Comparison of ENCODE assay signal across 10 cellular contexts in the genomic region with DNA sequence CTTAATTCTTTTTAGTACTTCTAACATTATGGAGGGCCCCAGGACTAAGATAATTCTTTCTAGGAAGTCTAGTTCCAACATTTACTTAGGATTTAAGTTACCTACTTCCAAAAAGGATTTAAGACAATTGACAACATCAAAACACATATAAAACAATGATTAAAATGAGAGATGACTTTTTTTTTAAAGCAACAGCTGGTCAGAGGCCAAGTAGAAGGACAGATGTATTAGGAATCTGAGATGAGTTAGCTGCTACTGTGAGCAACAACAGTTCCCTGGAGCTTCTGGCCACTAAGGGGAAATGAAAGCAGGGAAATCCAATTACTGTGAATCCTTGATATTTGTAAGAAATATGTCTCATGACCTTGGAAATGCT.
DNase-seq lines count a peak whose midpoint lies in the region; ATAC-seq and TF ChIP-seq lines count a peak whose summit lies in the region.
"Had no signal": no experiment of that assay in that cellular context is flagged by ENCODE, and none has a peak within 500 bp of the region (broad histone marks: within the 10 kb centered on the region; RNA-seq: fewer than 3 reads in every experiment).

No MANE protein-coding gene starts in this region.

- TF ChIP-seq CTCF in PC-9 (conservative IDR thresholded peaks at IDR 0.05) (peak; percentile 14; the same call in 1 of the 2 replicates), fibroblast of lung (conservative IDR thresholded peaks at IDR 0.05 in 1 of 2, IDR thresholded peaks at IDR 0.05 in 1 of 2; ENCODE audit: low read depth in 1 of 2, low read length in 2 of 2) (no peak)

- H3K27ac ChIP-seq in PC-9 = no peak overlapping the region
- no peak overlapping the region for H3K27ac ChIP-seq in fibroblast of lung (ENCODE audit: insufficient read depth, low read length)

- no peaks in the 10 kb centered on the region; the same call in 1 of the 2 replicates for H3K9me2 ChIP-seq in PC-9 (ENCODE audit: insufficient read depth)

- DNase-seq in NCI-H524 (lab: John Stamatoyannopoulos, UW) (peak; percentile 19 to 86), NCI-H524 treated with DMSO at 0.1 percent for 48 hours (lab: John Stamatoyannopoulos, UW) (no peak), PC-9 (no peak), fibroblast of lung (ENCODE audit: low read depth in 2 of 2) (no peak), NK-92 (lab: John Stamatoyannopoulos, UW; ENCODE audit: unreplicated experiment) (no peak), NCI-H1694 (lab: John Stamatoyannopoulos, UW) (no peak), NCI-H1930 (lab: John Stamatoyannopoulos, UW) (no peak)
- DNase-seq in stimulated activated naive B cell treated with anti-CD40 and anti-IgM and Interleukin-4, amounts not matched to agents 10 μg/mL and 1 μg/mL and 100 μg/mL, for 72 hours = no peak
- DNase-seq: activated B cell treated with CpG ODN at 0.5 μM for 24 hours; activated naive CD4-positive, alpha-beta T cell had no signal

- CTCF ChIA-PET in PC-9 (lab: Charles Lee) = interaction anchor here (0.6 to 0.7 kb wide), 3 partner anchors 25 to 432 kb away, joined by 3 to 4 read pairs (median 4); no protein-coding TSS in a partner anchor

- no peak overlapping the region for H3K9ac ChIP-seq in fibroblast of lung (ENCODE audit: insufficient read depth, low read length)

- H3K4me2 ChIP-seq in PC-9 (peak overlapping the region; percentile 83; the same call in 1 of the 2 replicates), fibroblast of lung (ENCODE audit: extremely low read depth, insufficient read depth, low read length) (peak overlapping the region; percentile 67)

- H3K27me3 Mint-ChIP-seq in stimulated activated naive B cell treated with anti-CD40 and anti-IgM and Interleukin-4, amounts not matched to agents 10 μg/mL and 1 μg/mL and 100 μg/mL, for 72 hours = peaks cover 6 to 7% of the 10 kb centered on the region in 2 donors
- H3K27me3 Mint-ChIP-seq: activated B cell treated with CpG ODN at 0.5 μM for 24 hours had no signal

- H3K4me1 ChIP-seq in PC-9 (replicated peaks; ENCODE audit: insufficient read depth) (no peaks in the 10 kb centered on the region), fibroblast of lung (ENCODE audit: control insufficient read depth, extremely low read depth, insufficient read depth, low read length) (peaks cover 8% of the 10 kb centered on the region)

- H3K27me3 ChIP-seq in PC-9 (ENCODE audit: insufficient read depth, low read depth) (peaks cover 24% of the 10 kb centered on the region; the same call in 1 of the 2 replicates), fibroblast of lung (ENCODE audit: control insufficient read depth, insufficient read depth, low read length) (no peaks in the 10 kb centered on the region)

- POLR2A ChIA-PET in PC-9 (lab: Charles Lee; ENCODE audit: unreplicated experiment) = interaction anchor here (0.5 to 0.6 kb wide), 2 partner anchors 66 to 1704 kb away, joined by 3 read pairs; no protein-coding TSS in a partner anchor

- no peaks in the 10 kb centered on the region for H3K9me3 ChIP-seq in PC-9 (ENCODE audit: insufficient read depth, low read depth)
- H3K9me3 ChIP-seq in fibroblast of lung (ENCODE audit: control insufficient read depth, insufficient read depth, low read depth, low read length) = no peaks in the 10 kb centered on the region

- H3K9me3 Mint-ChIP-seq in stimulated activated naive B cell treated with anti-CD40 and anti-IgM and Interleukin-4, amounts not matched to agents 10 μg/mL and 1 μg/mL and 100 μg/mL, for 72 hours = no peaks in the 10 kb centered on the region
- H3K9me3 Mint-ChIP-seq: activated B cell treated with CpG ODN at 0.5 μM for 24 hours had no signal

- peaks cover 8 to 15% of the 10 kb centered on the region in 2 donors for H3K4me1 Mint-ChIP-seq in stimulated activated naive B cell treated with anti-CD40 and anti-IgM and Interleukin-4, amounts not matched to agents 10 μg/mL and 1 μg/mL and 100 μg/mL, for 72 hours

- no peak overlapping the region for H3K4me3 Mint-ChIP-seq in stimulated activated naive B cell treated with anti-CD40 and anti-IgM and Interleukin-4, amounts not matched to agents 10 μg/mL and 1 μg/mL and 100 μg/mL, for 72 hours

- ATAC-seq in stimulated activated naive B cell treated with anti-CD40 and anti-IgM and Interleukin-4, amounts not matched to agents 10 μg/mL and 1 μg/mL and 100 μg/mL, for 72 hours (replicated peaks) = no peak

- intact Hi-C loops in PC-9 (cut with micrococcal nuclease; ENCODE audit: unreplicated experiment) = loop anchor here (1.0 to 10.0 kb wide), 8 partner anchors 30 to 1156 kb away; no protein-coding TSS in a partner anchor

- H3K36me3 ChIP-seq in PC-9 (ENCODE audit: low read depth) (no peaks in the 10 kb centered on the region), fibroblast of lung (ENCODE audit: control insufficient read depth, insufficient read depth, low read length) (no peaks in the 10 kb centered on the region)

- peak overlapping the region; percentile 92 for H3K27ac Mint-ChIP-seq in stimulated activated naive B cell treated with anti-CD40 and anti-IgM and Interleukin-4, amounts not matched to agents 10 μg/mL and 1 μg/mL and 100 μg/mL, for 72 hours

- H3K4me3 ChIP-seq in PC-9 (no peak overlapping the region), fibroblast of lung (replicated peaks in 1 of 4; ENCODE audit: control extremely low read depth in 1 of 4, insufficient read depth in 1 of 4, low read depth in 3 of 4, low read length in 4 of 4) (no peak overlapping the region)

- no TSS peak for BruUV-seq in PC-9 (replicated peaks; lab: Mats Ljungman, UMichigan)

- peaks cover 4% of the 10 kb centered on the region; the same call in 1 of the 2 replicates for H3F3A ChIP-seq in PC-9 (ENCODE audit: insufficient read depth, low read depth)

- no peaks in the 10 kb centered on the region for H3K36me3 Mint-ChIP-seq in stimulated activated naive B cell treated with anti-CD40 and anti-IgM and Interleukin-4, amounts not matched to agents 10 μg/mL and 1 μg/mL and 100 μg/mL, for 72 hours

- H3K79me2 ChIP-seq in PC-9 (ENCODE audit: low read depth) (no peaks in the 10 kb centered on the region), fibroblast of lung (ENCODE audit: control insufficient read depth, insufficient read depth, low read length) (no peaks in the 10 kb centered on the region)

- H2AFZ ChIP-seq in PC-9 (no peak overlapping the region), fibroblast of lung (ENCODE audit: low read length) (peak overlapping the region; percentile 39)

- H4K20me1 ChIP-seq in PC-9 (ENCODE audit: insufficient read depth) (no peaks in the 10 kb centered on the region), fibroblast of lung (ENCODE audit: control insufficient read depth, extremely low read depth, insufficient read depth, low read length) (no peaks in the 10 kb centered on the region)

Comparison
In these comparisons a context has a peak if more than half of its experiments do, and no peak if none do; other contexts are left out.
1. DNase-seq: peak in NCI-H524 (2 of 2); none in NCI-H524 treated with DMSO at 0.1 percent for 48 hours (single experiment), PC-9 (0 of 2), fibroblast of lung (0 of 2), stimulated activated naive B cell treated with anti-CD40 and anti-IgM and Interleukin-4, amounts not matched to agents 10 μg/mL and 1 μg/mL and 100 μg/mL, for 72 hours (single experiment), NK-92 (single experiment), NCI-H1694 (single experiment) and NCI-H1930 (0 of 2).